ENCODE assay signal across 11 cellular contexts in the genomic region with DNA sequence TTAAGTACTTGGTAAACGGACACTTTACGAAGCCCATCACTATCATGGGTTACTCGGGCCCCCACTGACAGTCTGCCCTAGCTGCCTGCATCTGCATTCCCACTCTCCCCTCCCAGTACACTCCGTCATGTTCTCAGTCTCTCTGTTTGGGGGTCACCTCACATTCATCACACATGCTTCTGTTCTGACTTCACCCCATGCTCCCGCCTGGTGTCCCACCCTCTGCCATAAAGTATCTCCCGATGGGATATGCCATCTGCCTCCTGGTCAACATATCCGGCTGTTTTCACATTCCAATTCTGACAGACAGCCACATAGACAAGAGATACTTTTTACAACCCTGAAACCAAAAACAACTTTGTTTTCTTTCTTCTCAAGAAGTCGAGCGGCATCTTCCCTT. TPM values are rescaled to one million over a fixed set of nuclear protein-coding genes. Genes with fewer than 3 reads are reported as not detected.
DNase-seq lines count a peak whose midpoint lies in the region; ATAC-seq lines count a peak whose summit lies in the region.
"Had no signal": no experiment of that assay in that cellular context is flagged by ENCODE, and none has a peak within 500 bp of the region (broad histone marks: within the 10 kb centered on the region; RNA-seq: fewer than 3 reads in every experiment).

No MANE protein-coding gene starts in this region.

- H3K27ac Mint-ChIP-seq in central memory CD8-positive, alpha-beta T cell (ENCODE audit: low read depth): no peak overlapping the region
- H3K27ac Mint-ChIP-seq in naive thymus-derived CD8-positive, alpha-beta T cell: peak overlapping the region in 2 of 10 donors; percentile 13 to 56
- no peak overlapping the region for H3K27ac Mint-ChIP-seq in stimulated activated naive B cell treated with anti-CD40 and anti-IgM and Interleukin-4, amounts not matched to agents 10 μg/mL and 1 μg/mL and 100 μg/mL, for 72 hours

- H3K36me3 ChIP-seq in aorta (ENCODE audit: control insufficient read depth in 1 of 2, insufficient read depth in 2 of 2, low read length in 1 of 2): no peaks in the 10 kb centered on the region
- H3K36me3 ChIP-seq in MG63: no peaks in the 10 kb centered on the region

- H3K4me1 ChIP-seq in right cardiac atrium (ENCODE audit: control insufficient read depth, insufficient read depth, low read length) (peaks cover 15% of the 10 kb centered on the region), aorta (ENCODE audit: control insufficient read depth in 1 of 2, insufficient read depth in 2 of 2, low read length in 2 of 2) (peaks cover 8 to 17% of the 10 kb centered on the region in 2 donors)

- 64% methylated on average over 9 of the region's 9 CpGs for whole genome bisulfite sequencing in right cardiac atrium
- 28 to 30% methylated on average over 9 of the region's 9 CpGs for WGBS in aorta, 2 donors

- no peaks in the 10 kb centered on the region for H3K9me3 Mint-ChIP-seq in central memory CD8-positive, alpha-beta T cell
- no peaks in the 10 kb centered on the region for H3K9me3 Mint-ChIP-seq in naive thymus-derived CD8-positive, alpha-beta T cell
- peaks cover 6 to 8% of the 10 kb centered on the region in 2 donors for H3K9me3 Mint-ChIP-seq in stimulated activated naive B cell treated with anti-CD40 and anti-IgM and Interleukin-4, amounts not matched to agents 10 μg/mL and 1 μg/mL and 100 μg/mL, for 72 hours

- peak overlapping the region; percentile 90 for H3K4me3 Mint-ChIP-seq in central memory CD8-positive, alpha-beta T cell
- H3K4me3 Mint-ChIP-seq in naive thymus-derived CD8-positive, alpha-beta T cell: peak overlapping the region; percentile 83 to 98 (median 92)
- peak overlapping the region in 1 of 2 donors; percentile 15 for H3K4me3 Mint-ChIP-seq in stimulated activated naive B cell treated with anti-CD40 and anti-IgM and Interleukin-4, amounts not matched to agents 10 μg/mL and 1 μg/mL and 100 μg/mL, for 72 hours

- H3K4me1 Mint-ChIP-seq in central memory CD8-positive, alpha-beta T cell: peaks cover 14% of the 10 kb centered on the region
- peaks cover 9 to 14% (median 10%) of the 10 kb centered on the region in 4 donors for H3K4me1 Mint-ChIP-seq in naive thymus-derived CD8-positive, alpha-beta T cell
- H3K4me1 Mint-ChIP-seq in stimulated activated naive B cell treated with anti-CD40 and anti-IgM and Interleukin-4, amounts not matched to agents 10 μg/mL and 1 μg/mL and 100 μg/mL, for 72 hours: peaks cover 9 to 15% of the 10 kb centered on the region in 2 donors

- peaks cover 77% of the 10 kb centered on the region for H3K27me3 Mint-ChIP-seq in central memory CD8-positive, alpha-beta T cell
- H3K27me3 Mint-ChIP-seq in naive thymus-derived CD8-positive, alpha-beta T cell: peaks cover 14 to 37% (median 24%) of the 10 kb centered on the region in 5 donors
- peaks cover 42 to 50% of the 10 kb centered on the region in 2 donors for H3K27me3 Mint-ChIP-seq in stimulated activated naive B cell treated with anti-CD40 and anti-IgM and Interleukin-4, amounts not matched to agents 10 μg/mL and 1 μg/mL and 100 μg/mL, for 72 hours

- no peaks in the 10 kb centered on the region for H3K9me3 ChIP-seq in right cardiac atrium (ENCODE audit: control insufficient read depth, low read length)
- H3K9me3 ChIP-seq in aorta (ENCODE audit: control insufficient read depth, low read length): no peaks in the 10 kb centered on the region
- H3K9me3 ChIP-seq in MG63: peaks cover 13% of the 10 kb centered on the region

- no peaks in the 10 kb centered on the region for H3K27me3 ChIP-seq in right cardiac atrium (ENCODE audit: control insufficient read depth, insufficient read depth)
- H3K27me3 ChIP-seq in aorta (ENCODE audit: control insufficient read depth in 1 of 2, insufficient read depth in 2 of 2, low read length in 1 of 2): no peaks in the 10 kb centered on the region
- no peaks in the 10 kb centered on the region for H3K27me3 ChIP-seq in MG63

- no peak for ATAC-seq in right cardiac atrium
- no peak for ATAC-seq in Right ventricle myocardium inferior
- ATAC-seq in central memory CD8-positive, alpha-beta T cell (replicated peaks; ENCODE audit: extremely low read depth, poor library complexity, severe bottlenecking): no peak
- ATAC-seq in naive thymus-derived CD8-positive, alpha-beta T cell: no peak
- no peak for ATAC-seq in aorta (ENCODE audit: low FRiP score)
- no peak for ATAC-seq in stimulated activated naive B cell treated with anti-CD40 and anti-IgM and Interleukin-4, amounts not matched to agents 10 μg/mL and 1 μg/mL and 100 μg/mL, for 72 hours (replicated peaks)

- H3K4me3 ChIP-seq in right cardiac atrium (ENCODE audit: low read length) (peak overlapping the region; percentile 81), aorta (ENCODE audit: low read length in 2 of 2) (peak overlapping the region; percentile 23 to 70), MG63 (no peak overlapping the region)

- DNase-seq in right cardiac atrium (no peak), Right ventricle myocardium inferior (ENCODE audit: missing footprints) (no peak), aorta (no peak), NCI-H748 treated with DMSO at 0.1 percent for 48 hours (lab: John Stamatoyannopoulos, UW) (no peak), MG63 (no peak)
- DNase-seq in central memory CD8-positive, alpha-beta T cell (ENCODE audit: low spot score in 2 of 2): no peak
- no peak for DNase-seq in naive thymus-derived CD8-positive, alpha-beta T cell
- no peak for DNase-seq in stimulated activated naive B cell treated with anti-CD40 and anti-IgM and Interleukin-4, amounts not matched to agents 10 μg/mL and 1 μg/mL and 100 μg/mL, for 72 hours
- DNase-seq: activated naive CD4-positive, alpha-beta T cell had no signal

- H3K36me3 Mint-ChIP-seq in central memory CD8-positive, alpha-beta T cell (ENCODE audit: insufficient read depth): no peaks in the 10 kb centered on the region
- peaks cover 0 to 2% (median 0%) of the 10 kb centered on the region in 3 donors for H3K36me3 Mint-ChIP-seq in naive thymus-derived CD8-positive, alpha-beta T cell
- no peaks in the 10 kb centered on the region for H3K36me3 Mint-ChIP-seq in stimulated activated naive B cell treated with anti-CD40 and anti-IgM and Interleukin-4, amounts not matched to agents 10 μg/mL and 1 μg/mL and 100 μg/mL, for 72 hours

- POLR2A ChIA-PET in naive thymus-derived CD8-positive, alpha-beta T cell (lab: Charles Lee): no interaction called here

- intact Hi-C loops in right cardiac atrium (cut with DNase I) (loop anchor here in 1 of 4 donors (5.0 kb wide), 1 partner anchor 155 kb away; no protein-coding TSS in a partner anchor), Right ventricle myocardium inferior (cut with DNase I) (no loop called here), aorta (cut with DNase I) (loop anchor here in 1 of 2 donors (5.0 kb wide), 2 partner anchors 60 to 115 kb away; no protein-coding TSS in a partner anchor)

- H3K27ac ChIP-seq in right cardiac atrium (ENCODE audit: low read length): no peak overlapping the region
- H3K27ac ChIP-seq in aorta (ENCODE audit: low read depth in 1 of 2, low read length in 2 of 2): peak overlapping the region in 1 of 2 donors; percentile 65

RNA-seq across cellular contexts. Expression of a gene that starts 1.0 kb away (rescaled TPM):
- 1 to 10 TPM; 1.8 to 8.9 (median 5.4) TPM for total RNA-seq in right cardiac atrium
- polyA plus RNA-seq in right cardiac atrium: 2.7 TPM
- total RNA-seq in Right ventricle myocardium inferior: 4.2 TPM
- total RNA-seq in naive thymus-derived CD8-positive, alpha-beta T cell: under 1 TPM in 1 of 2 experiments, not detected in 1; 0.63 TPM
- under 1 TPM in 1 of 3 donors, not detected in 2; 0.10 TPM for polyA plus RNA-seq in naive thymus-derived CD8-positive, alpha-beta T cell
- total RNA-seq in aorta: 10 to 100 TPM; 31.9 to 82.6 TPM
- 10 to 100 TPM in 1 of 2 donors, 1 to 10 TPM in 1; 8.0 to 39.0 TPM for polyA plus RNA-seq in aorta
- total RNA-seq in MG63 (2014; rRNA removed; shearing (Covaris generic); ENCODE audit: low replicate concordance): 0.20 TPM in 1 of 2 replicates, not detected in the other
- total RNA-seq: K562, NCI-H460 had no signal
- polyA plus RNA-seq: K562 had no signal

RNA-seq across cellular contexts. Expression of a gene that starts 46.9 kb away (rescaled TPM):
- 1 to 10 TPM; 1.4 to 4.5 (median 4.3) TPM for total RNA-seq in right cardiac atrium
- 0.86 TPM for polyA plus RNA-seq in right cardiac atrium
- total RNA-seq in Right ventricle myocardium inferior: 3.5 TPM
- not detected for total RNA-seq in naive thymus-derived CD8-positive, alpha-beta T cell
- polyA plus RNA-seq in naive thymus-derived CD8-positive, alpha-beta T cell: not detected
- total RNA-seq in aorta: 1 to 10 TPM; 3.5 to 4.8 TPM
- polyA plus RNA-seq in aorta: 1 to 10 TPM in 1 of 2 donors, under 1 TPM in 1; 0.97 to 2.6 TPM
- not detected in 2 replicates for total RNA-seq in MG63 (2014; rRNA removed; shearing (Covaris generic); ENCODE audit: low replicate concordance)
